Comparison of ENCODE assay signal across 22 cellular contexts in the genomic region with DNA sequence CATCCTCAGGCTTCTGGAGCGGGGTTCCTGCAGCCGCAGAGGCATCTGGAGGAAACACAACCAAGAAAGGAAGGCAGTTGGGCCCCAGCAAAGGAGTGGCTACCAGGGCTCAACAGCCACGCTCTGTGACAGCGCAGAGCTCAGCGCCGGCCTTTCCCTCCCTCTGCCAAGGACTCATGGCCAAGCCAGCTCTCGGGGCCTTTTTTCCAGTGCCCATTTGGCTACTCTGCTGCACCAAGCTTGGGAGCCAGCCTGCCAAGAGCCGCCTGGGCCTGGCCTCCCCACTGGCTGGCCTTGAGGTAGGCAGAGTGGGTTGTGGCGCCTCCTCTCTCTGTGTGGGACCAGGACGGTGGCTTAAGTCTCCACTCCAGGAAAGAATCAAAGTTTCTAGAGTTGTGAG. TPM values are rescaled to one million over a fixed set of nuclear protein-coding genes. Genes with fewer than 3 reads are reported as not detected.
DNase-seq lines count a peak whose midpoint lies in the region; ATAC-seq lines count a peak whose summit lies in the region.
"Had no signal": no experiment of that assay in that cellular context is flagged by ENCODE, and none has a peak within 500 bp of the region (broad histone marks: within the 10 kb centered on the region; RNA-seq: fewer than 3 reads in every experiment).

No MANE protein-coding gene starts in this region.

- H3K9me3 Mint-ChIP-seq in activated T-cell treated with anti-CD3 and anti-CD28 coated beads, Interleukin-2, amount 50 U/mL, for 4 hours, result no peaks in the 10 kb centered on the region
- H3K9me3 Mint-ChIP-seq: CD8-positive, alpha-beta T cell had no signal

- H3K27me3 Mint-ChIP-seq in activated T-cell treated with anti-CD3 and anti-CD28 coated beads, Interleukin-2, amount 50 U/mL, for 4 hours (ENCODE audit: low read depth), result no peaks in the 10 kb centered on the region

- H3K4me3 Mint-ChIP-seq in activated T-cell treated with anti-CD3 and anti-CD28 coated beads, Interleukin-2, amount 50 U/mL, for 4 hours, result no peak overlapping the region
- H3K4me3 Mint-ChIP-seq: CD8-positive, alpha-beta T cell had no signal

- no peaks in the 10 kb centered on the region for H3K4me1 Mint-ChIP-seq in activated T-cell treated with anti-CD3 and anti-CD28 coated beads, Interleukin-2, amount 50 U/mL, for 4 hours (ENCODE audit: low read depth)

- DNase-seq in activated effector memory CD4-positive, alpha-beta T cell treated with anti-CD3 and anti-CD28 coated beads, Interleukin-2, amount 50 U/mL, for 16 hours, result peak; percentile 45
- no peak for DNase-seq in activated effector memory CD4-positive, alpha-beta T cell treated with Interleukin-2 at 50 U/mL for 16 hours
- DNase-seq in globus pallidus (ENCODE audit: low spot score) (peak; percentile 15), pons (ENCODE audit: low spot score) (peak; percentile 20), NK-92 (lab: John Stamatoyannopoulos, UW; ENCODE audit: unreplicated experiment) (no peak), NOMO-1 (lab: John Stamatoyannopoulos, UW; ENCODE audit: unreplicated experiment in 2 of 2) (no peak), retina (no peak)
- DNase-seq in activated T-cell treated with anti-CD3 and anti-CD28 coated beads, Interleukin-2, amount 50 U/mL, for 4 hours, result no peak
- DNase-seq: 8988T; CD8-positive, alpha-beta T cell; DND-41; Kasumi-1; NCI-H1694; NCI-H2081 treated with DMSO at 0.1 percent for 48 hours; NCI-H2171 treated with DMSO at 0.1 percent for 48 hours; NCI-H524 treated with DMSO at 0.1 percent for 48 hours; PC-3; RPMI8226; SIG-M5; SK-N-SH had no signal

- peaks cover 7% of the 10 kb centered on the region for H3K36me3 Mint-ChIP-seq in activated T-cell treated with anti-CD3 and anti-CD28 coated beads, Interleukin-2, amount 50 U/mL, for 4 hours (ENCODE audit: insufficient read depth)

- ATAC-seq in activated T-cell treated with anti-CD3 and anti-CD28 coated beads, Interleukin-2, amount 50 U/mL, for 4 hours, result no peak
- ATAC-seq: CD8-positive, alpha-beta T cell; PC-3 had no signal

RNA-seq across cellular contexts. Expression of gene CCDC74A, which starts 7.2 kb away (rescaled TPM):
- 1 to 10 TPM in 2 of 3 donors, under 1 TPM in 1; 0.90 to 1.2 (median 1.0) TPM for total RNA-seq in activated T-cell treated with anti-CD3 and anti-CD28 coated beads, Interleukin-2, amount 50 U/mL, for 4 hours

RNA-seq across cellular contexts. Expression of gene MZT2A, which starts 28.3 kb away (rescaled TPM):
- total RNA-seq in activated T-cell treated with anti-CD3 and anti-CD28 coated beads, Interleukin-2, amount 50 U/mL, for 4 hours, result 100 to 1,000 TPM in 2 of 3 donors, 10 to 100 TPM in 1; 54.5 to 166 (median 115) TPM

RNA-seq across cellular contexts. Expression of gene TUBA3D, which starts 44.6 kb away (rescaled TPM):
- not detected for total RNA-seq in activated T-cell treated with anti-CD3 and anti-CD28 coated beads, Interleukin-2, amount 50 U/mL, for 4 hours
- total RNA-seq: CD8-positive, alpha-beta T cell; H1; MCF 10A; PC-3 had no signal

Comparison
In these comparisons a context has a peak if more than half of its experiments do, and no peak if none do; other contexts are left out.
1. DNase-seq: peak in activated effector memory CD4-positive, alpha-beta T cell treated with anti-CD3 and anti-CD28 coated beads, Interleukin-2, amount 50 U/mL, for 16 hours (single experiment), globus pallidus (single experiment) and pons (single experiment); none in activated effector memory CD4-positive, alpha-beta T cell treated with Interleukin-2 at 50 U/mL for 16 hours (single experiment), NK-92 (single experiment), NOMO-1 (0 of 2), retina (single experiment) and activated T-cell treated with anti-CD3 and anti-CD28 coated beads, Interleukin-2, amount 50 U/mL, for 4 hours (single experiment).